Comparison of ENCODE assay signal across 21 cellular contexts in genomic region chr10:48990226-48990625, GRCh38. TPM values are rescaled to one million over a fixed set of nuclear protein-coding genes. Genes with fewer than 3 reads are reported as not detected.
DNase-seq lines count a peak whose midpoint lies in the region; ATAC-seq and FAIRE-seq lines count a peak whose summit lies in the region.
"Had no signal": no experiment of that assay in that cellular context is flagged by ENCODE, and none has a peak within 500 bp of the region (broad histone marks: within the 10 kb centered on the region; RNA-seq: fewer than 3 reads in every experiment).

No MANE protein-coding gene starts in this region.

- no peak for ATAC-seq in HG03378 (IDR thresholded peaks at IDR 0.05; ENCODE audit: unreplicated experiment)
- no peak for ATAC-seq in HG02884 (IDR thresholded peaks at IDR 0.05; ENCODE audit: unreplicated experiment)
- no peak for ATAC-seq in HG02973 (IDR thresholded peaks at IDR 0.05; ENCODE audit: unreplicated experiment)
- ATAC-seq: A549 had no signal

- FAIRE-seq in frontal cortex (lab: Jason Lieb, UNC) = peak; percentile 44
- FAIRE-seq: A549, G401.6, GM12892, H54 had no signal

- DNase-seq in COLO829 (ENCODE audit: low spot score) (peak; percentile 20), frontal cortex (ENCODE audit: low spot score in 2 of 2) (peak in 1 of 2 donors; percentile 24), medulla oblongata (ENCODE audit: extremely low spot score) (peak; percentile 73), putamen (ENCODE audit: low spot score) (peak; percentile 32), NCI-H1417 treated with DMSO at 0.1 percent for 48 hours (lab: John Stamatoyannopoulos, UW) (no peak)
- DNase-seq: 8988T; ACHN; AML-193; Caco-2; CD4-positive, alpha-beta memory T cell; DMS153; DND-41; GOT3; HFFc6 had no signal

RNA-seq across cellular contexts. Expression of gene LRRC18, which starts 50.6 kb away (rescaled TPM):
- total RNA-seq in frontal cortex = not detected
- total RNA-seq: Caco-2; CD4-positive, alpha-beta memory T cell; HFFc6 had no signal
